In the genomic region with DNA sequence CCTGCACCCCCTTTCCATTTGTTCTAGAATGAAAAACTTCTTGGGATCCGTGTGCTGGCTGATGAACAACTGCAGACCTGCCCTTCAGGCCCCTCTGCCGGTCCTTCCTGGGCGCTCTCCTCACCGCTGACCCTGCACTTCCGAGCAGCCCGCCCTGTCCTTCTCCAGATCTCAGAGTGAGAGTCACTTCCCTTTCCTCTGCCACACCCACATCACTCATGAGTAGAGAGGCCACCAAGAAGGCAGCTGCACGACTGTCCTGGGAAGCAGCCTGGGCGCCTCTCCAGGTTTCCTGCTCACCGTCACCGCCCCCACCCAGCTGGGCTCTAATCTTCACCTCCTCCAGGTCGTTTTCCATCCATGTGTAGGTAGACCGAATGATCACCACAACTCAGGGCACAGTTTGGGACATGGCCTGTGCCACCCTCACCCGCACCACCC, we compare ENCODE assay signal across 17 cellular contexts. TPM values are rescaled to one million over a fixed set of nuclear protein-coding genes. Genes with fewer than 3 reads are reported as not detected.
DNase-seq lines count a peak whose midpoint lies in the region; ATAC-seq and TF ChIP-seq lines count a peak whose summit lies in the region.
"Had no signal": no experiment of that assay in that cellular context is flagged by ENCODE, and none has a peak within 500 bp of the region (broad histone marks: within the 10 kb centered on the region; RNA-seq: fewer than 3 reads in every experiment).

No MANE protein-coding gene starts in this region.

- ATAC-seq in activated naive CD8-positive, alpha-beta T cell treated with anti-CD3 and anti-CD28 coated beads, Interleukin-2, amount 10 ng/mL, durations not matched to agents 7 days and 5 days (ENCODE audit: low read depth) = no peak
- no peak for ATAC-seq in CD4-positive, alpha-beta T cell (ENCODE audit: poor library complexity)
- ATAC-seq: activated CD8-positive, alpha-beta memory T cell treated with anti-CD3 and anti-CD28 coated beads, Interleukin-2, amount 10 ng/mL, durations not matched to agents 7 days and 5 days; GM23338 had no signal

- no peaks in the 10 kb centered on the region for H3K9me3 ChIP-seq in transverse colon
- H3K9me3 ChIP-seq in CD4-positive, alpha-beta T cell (ENCODE audit: control insufficient read depth, low read length) = no peaks in the 10 kb centered on the region

- TF ChIP-seq CTCF in transverse colon (IDR thresholded peaks at IDR 0.05) (no peak), osteocyte (IDR thresholded peaks at IDR 0.05) (no peak)
- TF ChIP-seq CTCF in CD4-positive, alpha-beta T cell (IDR thresholded peaks at IDR 0.05) = no peak

- in situ Hi-C loops in transverse colon (cut with MboI; ENCODE audit: low pct_ligation_motif_present in 1 of 4, low pct_unique_long_range_greater_than_20kb in 1 of 4, low sequenced_read_pairs in 3 of 4) = no loop called here

- no peak for TF ChIP-seq EP300 in transverse colon (IDR thresholded peaks at IDR 0.05; ENCODE audit: low read depth)

- H3K36me3 ChIP-seq in transverse colon = no peaks in the 10 kb centered on the region

- intact Hi-C loops in transverse colon (cut with DNase I; ENCODE audit: low total_unique reads) = no loop called here
- intact Hi-C loops in CD4-positive, alpha-beta T cell (cut with DNase I, micrococcal nuclease) = no loop called here

- POLR2A ChIA-PET in activated naive CD8-positive, alpha-beta T cell treated with anti-CD3 and anti-CD28 coated beads, Interleukin-2, amount 10 ng/mL, durations not matched to agents 7 days and 5 days (lab: Charles Lee) = no interaction called here
- POLR2A ChIA-PET in CD4-positive, alpha-beta T cell (lab: Charles Lee) = no interaction called here

- no peaks in the 10 kb centered on the region for H3K27me3 ChIP-seq in transverse colon
- H3K27me3 ChIP-seq in CD4-positive, alpha-beta T cell (ENCODE audit: control insufficient read depth, insufficient read depth, low read length) = no peaks in the 10 kb centered on the region

- DNase-seq in activated naive CD8-positive, alpha-beta T cell treated with anti-CD3 and anti-CD28 coated beads, Interleukin-2, amount 10 ng/mL, durations not matched to agents 7 days and 5 days = no peak
- DNase-seq in activated naive CD8-positive, alpha-beta T cell treated with anti-CD3 and anti-CD28 coated beads for 36 hours = no peak
- DNase-seq in RPMI8226 (peak; percentile 61), iPS-NIHi11 (ENCODE audit: low spot score) (peak; percentile 7), transverse colon (peak; percentile 55), osteocyte (ENCODE audit: extremely low spot score, unreplicated experiment) (no peak)
- DNase-seq in CD4-positive, alpha-beta T cell = no peak
- DNase-seq in central memory CD4-positive, alpha-beta T cell = no peak
- DNase-seq: activated CD8-positive, alpha-beta memory T cell treated with anti-CD3 and anti-CD28 coated beads, Interleukin-2, amount 10 ng/mL, durations not matched to agents 7 days and 5 days; DMS79 treated with DMSO at 0.1 percent for 48 hours; stimulated activated CD4-positive, alpha-beta T cell treated with anti-CD3 and anti-CD28 coated beads, Interleukin-4, amount 100 ng/mL, for 4 hours; stimulated activated naive CD4-positive, alpha-beta T cell treated with Interleukin-2 at 50 U/mL for 16 hours; T-helper 9 cell had no signal

- peak; percentile 51 for TF ChIP-seq POLR2A in transverse colon (IDR thresholded peaks at IDR 0.05)

- no peak overlapping the region for H3K4me3 Mint-ChIP-seq in activated naive CD8-positive, alpha-beta T cell treated with anti-CD3 and anti-CD28 coated beads, Interleukin-2, amount 10 ng/mL, durations not matched to agents 7 days and 5 days
- no peak overlapping the region for H3K4me3 Mint-ChIP-seq in activated naive CD8-positive, alpha-beta T cell treated with anti-CD3 and anti-CD28 coated beads for 36 hours
- no peak overlapping the region for H3K4me3 Mint-ChIP-seq in CD4-positive, alpha-beta T cell
- H3K4me3 Mint-ChIP-seq in osteocyte (ENCODE audit: unreplicated experiment) = no peak overlapping the region
- H3K4me3 Mint-ChIP-seq: activated CD8-positive, alpha-beta memory T cell treated with anti-CD3 and anti-CD28 coated beads, Interleukin-2, amount 10 ng/mL, durations not matched to agents 7 days and 5 days; GM23338 had no signal

- H3K27me3 Mint-ChIP-seq in activated naive CD8-positive, alpha-beta T cell treated with anti-CD3 and anti-CD28 coated beads, Interleukin-2, amount 10 ng/mL, durations not matched to agents 7 days and 5 days = no peaks in the 10 kb centered on the region
- no peaks in the 10 kb centered on the region for H3K27me3 Mint-ChIP-seq in activated naive CD8-positive, alpha-beta T cell treated with anti-CD3 and anti-CD28 coated beads for 36 hours
- H3K27me3 Mint-ChIP-seq in CD4-positive, alpha-beta T cell = no peaks in the 10 kb centered on the region
- H3K27me3 Mint-ChIP-seq in osteocyte (ENCODE audit: unreplicated experiment) = no peaks in the 10 kb centered on the region

- peaks cover 0 to 10% (median 9%) of the 10 kb centered on the region in 4 donors for H3K4me1 ChIP-seq in transverse colon

- 50 to 56% methylated on average over 1 to 13 of the region's 13 CpGs for WGBS in transverse colon (ENCODE audit: low coverage in 1 of 2), 2 donors

- no peaks in the 10 kb centered on the region for H3K36me3 Mint-ChIP-seq in activated naive CD8-positive, alpha-beta T cell treated with anti-CD3 and anti-CD28 coated beads, Interleukin-2, amount 10 ng/mL, durations not matched to agents 7 days and 5 days
- H3K36me3 Mint-ChIP-seq in activated naive CD8-positive, alpha-beta T cell treated with anti-CD3 and anti-CD28 coated beads for 36 hours = no peaks in the 10 kb centered on the region
- no peaks in the 10 kb centered on the region for H3K36me3 Mint-ChIP-seq in CD4-positive, alpha-beta T cell (ENCODE audit: low read depth)
- peaks cover 3% of the 10 kb centered on the region for H3K36me3 Mint-ChIP-seq in osteocyte (ENCODE audit: unreplicated experiment)
- H3K36me3 Mint-ChIP-seq: activated CD8-positive, alpha-beta memory T cell treated with anti-CD3 and anti-CD28 coated beads, Interleukin-2, amount 10 ng/mL, durations not matched to agents 7 days and 5 days; activated naive CD4-positive, alpha-beta T cell treated with anti-CD3 and anti-CD28 coated beads, Interleukin-2, amount 50 U/mL, for 72 hours had no signal

- peak overlapping the region; percentile 36 to 63 (median 52) for H3K27ac ChIP-seq in transverse colon
- no peak overlapping the region for H3K27ac ChIP-seq in CD4-positive, alpha-beta T cell (ENCODE audit: low read depth, low read length)
- H3K27ac ChIP-seq: PC-9 had no signal

- peak overlapping the region; percentile 51 for H3K27ac Mint-ChIP-seq in activated naive CD8-positive, alpha-beta T cell treated with anti-CD3 and anti-CD28 coated beads, Interleukin-2, amount 10 ng/mL, durations not matched to agents 7 days and 5 days
- no peak overlapping the region for H3K27ac Mint-ChIP-seq in activated naive CD8-positive, alpha-beta T cell treated with anti-CD3 and anti-CD28 coated beads for 36 hours
- no peak overlapping the region for H3K27ac Mint-ChIP-seq in CD4-positive, alpha-beta T cell
- no peak overlapping the region for H3K27ac Mint-ChIP-seq in osteocyte (ENCODE audit: unreplicated experiment)
- H3K27ac Mint-ChIP-seq: activated CD8-positive, alpha-beta memory T cell treated with anti-CD3 and anti-CD28 coated beads, Interleukin-2, amount 10 ng/mL, durations not matched to agents 7 days and 5 days; GM23338 had no signal

- no peaks in the 10 kb centered on the region for H3K9me3 Mint-ChIP-seq in activated naive CD8-positive, alpha-beta T cell treated with anti-CD3 and anti-CD28 coated beads, Interleukin-2, amount 10 ng/mL, durations not matched to agents 7 days and 5 days
- H3K9me3 Mint-ChIP-seq in activated naive CD8-positive, alpha-beta T cell treated with anti-CD3 and anti-CD28 coated beads for 36 hours = no peaks in the 10 kb centered on the region
- no peaks in the 10 kb centered on the region for H3K9me3 Mint-ChIP-seq in CD4-positive, alpha-beta T cell
- H3K9me3 Mint-ChIP-seq in osteocyte (ENCODE audit: unreplicated experiment) = no peaks in the 10 kb centered on the region
- H3K9me3 Mint-ChIP-seq: activated naive CD4-positive, alpha-beta T cell treated with anti-CD3 and anti-CD28 coated beads, Interleukin-2, amount 50 U/mL, for 72 hours had no signal

- peaks cover 10% of the 10 kb centered on the region for H3K4me1 Mint-ChIP-seq in activated naive CD8-positive, alpha-beta T cell treated with anti-CD3 and anti-CD28 coated beads, Interleukin-2, amount 10 ng/mL, durations not matched to agents 7 days and 5 days
- H3K4me1 Mint-ChIP-seq in activated naive CD8-positive, alpha-beta T cell treated with anti-CD3 and anti-CD28 coated beads for 36 hours = peaks cover 6% of the 10 kb centered on the region
- H3K4me1 Mint-ChIP-seq in CD4-positive, alpha-beta T cell (ENCODE audit: low read depth) = peaks cover 9% of the 10 kb centered on the region
- no peaks in the 10 kb centered on the region for H3K4me1 Mint-ChIP-seq in osteocyte (ENCODE audit: unreplicated experiment)
- H3K4me1 Mint-ChIP-seq: GM23338 had no signal

- CTCF ChIA-PET in CD4-positive, alpha-beta T cell (lab: Charles Lee) = no interaction called here

- H3K4me3 ChIP-seq in transverse colon = no peak overlapping the region
- H3K4me3 ChIP-seq: GM23338, PC-9 had no signal

RNA-seq across cellular contexts. Expression of a gene that starts 35.0 kb away (rescaled TPM):
- 10 to 100 TPM; 54.3 to 58.4 TPM for total RNA-seq in activated naive CD8-positive, alpha-beta T cell treated with anti-CD3 and anti-CD28 coated beads, Interleukin-2, amount 10 ng/mL, durations not matched to agents 7 days and 5 days
- 10 to 100 TPM; 74.1 to 74.6 TPM for total RNA-seq in activated naive CD8-positive, alpha-beta T cell treated with anti-CD3 and anti-CD28 coated beads for 36 hours
- total RNA-seq in transverse colon = 100 to 1,000 TPM in 1 of 4 donors, 10 to 100 TPM in 3; 44.6 to 130 (median 55.2) TPM
- 100 to 1,000 TPM; 104 to 109 TPM for total RNA-seq in CD4-positive, alpha-beta T cell
- total RNA-seq in osteocyte = 93.1 and 103 TPM in 2 replicates

RNA-seq across cellular contexts. Expression of a gene that starts 53.0 kb away (rescaled TPM):
- not detected for total RNA-seq in activated naive CD8-positive, alpha-beta T cell treated with anti-CD3 and anti-CD28 coated beads, Interleukin-2, amount 10 ng/mL, durations not matched to agents 7 days and 5 days
- not detected for total RNA-seq in activated naive CD8-positive, alpha-beta T cell treated with anti-CD3 and anti-CD28 coated beads for 36 hours
- total RNA-seq in transverse colon (100 to 1,000 TPM in 1 of 4 donors, 10 to 100 TPM in 3; 20.7 to 109 (median 63.8) TPM), osteocyte (0.16 and 0.24 TPM in 2 replicates)
- total RNA-seq in CD4-positive, alpha-beta T cell = not detected
- total RNA-seq: activated CD8-positive, alpha-beta memory T cell treated with anti-CD3 and anti-CD28 coated beads, Interleukin-2, amount 10 ng/mL, durations not matched to agents 7 days and 5 days; activated naive CD4-positive, alpha-beta T cell treated with anti-CD3 and anti-CD28 coated beads, Interleukin-2, amount 50 U/mL, for 72 hours; mononuclear cell had no signal

RNA-seq across cellular contexts. Expression of a gene that starts 56.1 kb away (rescaled TPM):
- 1 to 10 TPM; 5.6 to 7.0 TPM for total RNA-seq in activated naive CD8-positive, alpha-beta T cell treated with anti-CD3 and anti-CD28 coated beads, Interleukin-2, amount 10 ng/mL, durations not matched to agents 7 days and 5 days
- 1 to 10 TPM; 2.5 to 2.9 TPM for total RNA-seq in activated naive CD8-positive, alpha-beta T cell treated with anti-CD3 and anti-CD28 coated beads for 36 hours
- 10 to 100 TPM; 16.0 to 95.4 (median 24.9) TPM for total RNA-seq in transverse colon
- 1 to 10 TPM; 7.8 to 8.4 TPM for total RNA-seq in CD4-positive, alpha-beta T cell
- total RNA-seq in osteocyte = 7.1 and 7.2 TPM in 2 replicates

RNA-seq across cellular contexts. Expression of a gene that starts 57.6 kb away (rescaled TPM):
- total RNA-seq in activated naive CD8-positive, alpha-beta T cell treated with anti-CD3 and anti-CD28 coated beads, Interleukin-2, amount 10 ng/mL, durations not matched to agents 7 days and 5 days = 10 to 100 TPM; 58.8 to 64.4 TPM
- total RNA-seq in activated naive CD8-positive, alpha-beta T cell treated with anti-CD3 and anti-CD28 coated beads for 36 hours = 10 to 100 TPM; 54.6 to 54.9 TPM
- 100 to 1,000 TPM; 109 to 144 (median 119) TPM for total RNA-seq in transverse colon
- 10 to 100 TPM; 49.3 to 52.5 TPM for total RNA-seq in CD4-positive, alpha-beta T cell
- total RNA-seq in osteocyte = 51.9 and 53.8 TPM in 2 replicates

Comparison
In these comparisons a context has a peak if more than half of its experiments do, and no peak if none do; other contexts are left out.
1. DNase-seq: peak in RPMI8226 (single experiment), iPS-NIHi11 (single experiment) and transverse colon (single experiment); none in activated naive CD8-positive, alpha-beta T cell treated with anti-CD3 and anti-CD28 coated beads, Interleukin-2, amount 10 ng/mL, durations not matched to agents 7 days and 5 days (single experiment), activated naive CD8-positive, alpha-beta T cell treated with anti-CD3 and anti-CD28 coated beads for 36 hours (single experiment), CD4-positive, alpha-beta T cell (0 of 10), osteocyte (single experiment) and central memory CD4-positive, alpha-beta T cell (single experiment).
2. RNA of a gene that starts 53.0 kb away (total RNA-seq): 20.7 to 109 TPM in transverse colon; 0.16 to 0.24 TPM in osteocyte, not detected in CD4-positive, alpha-beta T cell, not detected in activated naive CD8-positive, alpha-beta T cell treated with anti-CD3 and anti-CD28 coated beads, Interleukin-2, amount 10 ng/mL, durations not matched to agents 7 days and 5 days and not detected in activated naive CD8-positive, alpha-beta T cell treated with anti-CD3 and anti-CD28 coated beads for 36 hours; every median in the first group is over 10 times any median in the second.